In genomic region chr2:172085460-172086159, GRCh38 we compare ENCODE assay signal across 7 cellular contexts. TPM values are rescaled to one million over a fixed set of nuclear protein-coding genes. Genes with fewer than 3 reads are reported as not detected.
DNase-seq lines count a peak whose midpoint lies in the region; ATAC-seq and TF ChIP-seq lines count a peak whose summit lies in the region.

TSS of gene DLX1 (plus strand) at chr2:172085507. CDS start at chr2:172085678, 171 bp downstream.

- POLR2A ChIA-PET in Panc1 (lab: Charles Lee) = interaction anchor here (0.6 to 1.3 kb wide), 2 partner anchors 163 to 417 kb away, joined by 3 read pairs; partner anchors contain the start of gene HAT1

- no peaks in the 10 kb centered on the region for H3K27me3 ChIP-seq in Panc1 (ENCODE audit: control insufficient read depth, insufficient read depth, low read length)
- H3K27me3 ChIP-seq in psoas muscle (ENCODE audit: insufficient read depth in 3 of 3, low read length in 2 of 3) = peaks cover 0 to 99% (median 83%) of the 10 kb centered on the region in 3 donors

- no peak for TF ChIP-seq POLR2A in GM18505 (IDR thresholded peaks at IDR 0.05; ENCODE audit: borderline replicate concordance, extremely low read depth, insufficient read depth, insufficient read length)

- H3K36me3 ChIP-seq in Panc1 (ENCODE audit: control insufficient read depth, insufficient read depth, low read length) (no peaks in the 10 kb centered on the region), psoas muscle (ENCODE audit: insufficient read depth in 1 of 2, low read depth in 1 of 2) (no peaks in the 10 kb centered on the region)

- BruUV-seq in Panc1 (replicated peaks; lab: Mats Ljungman, UMichigan) = TSS peak; percentile 71

- CTCF ChIA-PET in Panc1 (lab: Charles Lee) = interaction anchor here (1.3 kb wide), 1 partner anchor 10 kb away, joined by 4 read pairs; no protein-coding TSS in a partner anchor

- in situ Hi-C loops in Panc1 (cut with HindIII; ENCODE audit: low pct_unique_long_range_greater_than_20kb, low sequenced_read_pairs) = no loop called here

- H3K4me3 ChIP-seq in Panc1 (ENCODE audit: low read depth in 2 of 2, low read length in 2 of 2) (peak within 1 kb of the TSS; percentile 67 to 73), psoas muscle (peak within 1 kb of the TSS; percentile 66)

- H3K27ac ChIP-seq in Panc1 (ENCODE audit: low read length) (peak within 1 kb of the TSS; percentile 77), psoas muscle (no peak within 1 kb of the TSS)

- H3K4me1 ChIP-seq in Panc1 (ENCODE audit: control insufficient read depth, insufficient read depth, low read length) (peaks cover 3% of the 10 kb centered on the region), psoas muscle (peaks cover 39% of the 10 kb centered on the region)

- no peaks in the 10 kb centered on the region for H3K9me3 ChIP-seq in Panc1 (ENCODE audit: control insufficient read depth, insufficient read depth, low read depth, low read length)
- H3K9me3 ChIP-seq in psoas muscle = no peaks in the 10 kb centered on the region

- WGBS in psoas muscle, 3 donors = 3 to 4% (median 4%) methylated on average over 34 of the region's 34 CpGs

- TF ChIP-seq CTCF in Panc1 (IDR thresholded peaks at IDR 0.05) (no peak), psoas muscle (IDR thresholded peaks at IDR 0.05) (no peak)

- intact Hi-C loops in Panc1 (cut with micrococcal nuclease; ENCODE audit: unreplicated experiment) = no loop called here
- intact Hi-C loops in psoas muscle (cut with DNase I) = no loop called here

- peak; percentile 80 for DNase-seq in Panc1 (ENCODE audit: low read depth, low spot score)
- no peak for DNase-seq in psoas muscle
- DNase-seq in stimulated activated CD4-positive, alpha-beta T cell treated with anti-CD3 and anti-CD28 coated beads, Interleukin-4, amount 100 ng/mL, for 24 hours = no peak
- DNase-seq in GM19238 (ENCODE audit: insufficient read length, low spot score) = no peak

- peak; percentile 9 for ATAC-seq in GM18505 (IDR thresholded peaks at IDR 0.05; ENCODE audit: unreplicated experiment)
- peak; percentile 2 for ATAC-seq in HG02588 (IDR thresholded peaks at IDR 0.05; ENCODE audit: unreplicated experiment)
- peak; percentile 60 for ATAC-seq in Panc1
- ATAC-seq in esophagus mucosa = peak; percentile 2
- ATAC-seq in psoas muscle = peak in 2 of 4 donors; percentile 10 to 26

RNA-seq across cellular contexts. Expression of gene DLX1, which starts in this region (rescaled TPM):
- total RNA-seq in Panc1 (2021; ENCODE audit: unreplicated experiment) = 3.5 TPM
- 2.7 TPM for polyA plus RNA-seq in Panc1 (2012; ENCODE audit: insufficient read length)
- total RNA-seq in esophagus mucosa = not detected
- under 1 TPM in 2 of 4 donors, not detected in 2; 0.17 to 0.28 TPM for total RNA-seq in psoas muscle
- polyA plus RNA-seq in psoas muscle = under 1 TPM; 0.03 to 0.15 (median 0.04) TPM

Comparison
In these comparisons a context has a peak if more than half of its experiments do, and no peak if none do; other contexts are left out.
1. Peak in ATAC-seq in esophagus mucosa; RNA of the gene not detected or under 1 TPM.